1 cellular context compared by ENCODE assay signal in the genomic region with DNA sequence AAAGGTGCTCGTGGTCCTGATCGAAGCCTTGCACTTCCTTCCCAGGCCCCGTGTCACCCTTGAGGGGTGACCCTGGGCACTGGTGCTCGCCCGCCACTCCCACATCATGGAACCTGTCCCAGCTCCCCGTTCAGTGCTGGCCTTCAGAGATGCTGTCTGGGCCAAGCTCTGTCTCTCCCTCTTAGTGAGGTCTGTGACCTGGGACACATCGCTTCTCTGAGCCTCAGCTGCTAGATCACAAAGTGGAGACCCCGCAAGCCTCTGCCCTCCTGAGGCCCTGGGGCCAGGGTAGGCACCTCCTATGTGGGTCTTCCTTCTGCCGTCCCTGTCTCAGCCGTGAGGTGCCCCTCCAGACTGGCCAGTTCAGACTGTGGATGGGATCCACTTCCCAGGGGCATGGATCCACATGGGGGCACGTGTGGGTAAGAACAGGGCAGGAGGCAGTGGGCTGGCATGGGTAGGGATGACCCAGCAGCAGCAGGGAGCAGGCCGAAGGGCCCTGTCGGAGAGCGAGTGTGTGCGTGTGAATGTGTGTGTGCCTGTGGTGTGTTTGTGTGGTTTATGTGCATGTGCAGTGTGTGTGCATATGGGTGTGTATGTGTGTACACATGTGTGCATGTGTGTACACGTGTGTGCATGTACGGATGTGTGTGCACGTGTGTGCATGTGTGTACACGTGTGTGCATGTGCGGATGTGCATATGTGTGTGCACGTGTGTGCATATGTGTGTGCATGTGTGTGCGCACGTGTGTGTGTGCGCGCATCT.
A peak's percentile ranks its signal among the peaks of the same experiment; 100 is the strongest.
TF ChIP-seq lines count a peak whose summit lies in the region.

No MANE protein-coding gene starts in this region.

TF ChIP-seq in HepG2, 621 proteins besides CTCF, POLR2A, EP300 and RAD21:
- TF ChIP-seq MNT (IDR thresholded peaks at IDR 0.05) (peak; percentile 93), ZNF564 (CRISPR knock-in tag; IDR thresholded peaks at IDR 0.05) (no peak), KAT8 (CRISPR knock-in tag; IDR thresholded peaks at IDR 0.05) (no peak), HOXA3 (CRISPR knock-in tag; IDR thresholded peaks at IDR 0.05) (no peak), ZSCAN25 (CRISPR knock-in tag; IDR thresholded peaks at IDR 0.05) (no peak), HOXA9 (CRISPR knock-in tag; IDR thresholded peaks at IDR 0.05; ENCODE audit: borderline replicate concordance) (no peak)
TF ChIP-seq in HepG2: peak in this region for 1.
